ENCODE assay signal across 1 cellular context in genomic region chr1:110076789-110077500, GRCh38.
TF ChIP-seq lines count a peak whose summit lies in the region.

No MANE protein-coding gene starts in this region.

TF ChIP-seq in HepG2, 621 proteins besides CTCF, POLR2A, EP300 and RAD21:
- peak; percentile 61 for TF ChIP-seq ZNF629 (CRISPR knock-in tag; conservative IDR thresholded peaks at IDR 0.05)
- TF ChIP-seq, protein P1, sequence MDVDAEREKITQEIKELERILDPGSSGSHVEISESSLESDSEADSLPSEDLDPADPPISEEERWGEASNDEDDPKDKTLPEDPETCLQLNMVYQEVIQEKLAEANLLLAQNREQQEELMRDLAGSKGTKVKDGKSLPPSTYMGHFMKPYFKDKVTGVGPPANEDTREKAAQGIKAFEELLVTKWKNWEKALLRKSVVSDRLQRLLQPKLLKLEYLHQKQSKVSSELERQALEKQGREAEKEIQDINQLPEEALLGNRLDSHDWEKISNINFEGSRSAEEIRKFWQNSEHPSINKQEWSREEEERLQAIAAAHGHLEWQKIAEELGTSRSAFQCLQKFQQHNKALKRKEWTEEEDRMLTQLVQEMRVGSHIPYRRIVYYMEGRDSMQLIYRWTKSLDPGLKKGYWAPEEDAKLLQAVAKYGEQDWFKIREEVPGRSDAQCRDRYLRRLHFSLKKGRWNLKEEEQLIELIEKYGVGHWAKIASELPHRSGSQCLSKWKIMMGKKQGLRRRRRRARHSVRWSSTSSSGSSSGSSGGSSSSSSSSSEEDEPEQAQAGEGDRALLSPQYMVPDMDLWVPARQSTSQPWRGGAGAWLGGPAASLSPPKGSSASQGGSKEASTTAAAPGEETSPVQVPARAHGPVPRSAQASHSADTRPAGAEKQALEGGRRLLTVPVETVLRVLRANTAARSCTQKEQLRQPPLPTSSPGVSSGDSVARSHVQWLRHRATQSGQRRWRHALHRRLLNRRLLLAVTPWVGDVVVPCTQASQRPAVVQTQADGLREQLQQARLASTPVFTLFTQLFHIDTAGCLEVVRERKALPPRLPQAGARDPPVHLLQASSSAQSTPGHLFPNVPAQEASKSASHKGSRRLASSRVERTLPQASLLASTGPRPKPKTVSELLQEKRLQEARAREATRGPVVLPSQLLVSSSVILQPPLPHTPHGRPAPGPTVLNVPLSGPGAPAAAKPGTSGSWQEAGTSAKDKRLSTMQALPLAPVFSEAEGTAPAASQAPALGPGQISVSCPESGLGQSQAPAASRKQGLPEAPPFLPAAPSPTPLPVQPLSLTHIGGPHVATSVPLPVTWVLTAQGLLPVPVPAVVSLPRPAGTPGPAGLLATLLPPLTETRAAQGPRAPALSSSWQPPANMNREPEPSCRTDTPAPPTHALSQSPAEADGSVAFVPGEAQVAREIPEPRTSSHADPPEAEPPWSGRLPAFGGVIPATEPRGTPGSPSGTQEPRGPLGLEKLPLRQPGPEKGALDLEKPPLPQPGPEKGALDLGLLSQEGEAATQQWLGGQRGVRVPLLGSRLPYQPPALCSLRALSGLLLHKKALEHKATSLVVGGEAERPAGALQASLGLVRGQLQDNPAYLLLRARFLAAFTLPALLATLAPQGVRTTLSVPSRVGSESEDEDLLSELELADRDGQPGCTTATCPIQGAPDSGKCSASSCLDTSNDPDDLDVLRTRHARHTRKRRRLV (CRISPR knock-in tag; IDR thresholded peaks at IDR 0.05): no peak
